15 cellular contexts compared by ENCODE assay signal in genomic region chr7:26843696-26844095, GRCh38.
DNase-seq lines count a peak whose midpoint lies in the region; ATAC-seq and FAIRE-seq lines count a peak whose summit lies in the region.
"Had no signal": no experiment of that assay in that cellular context is flagged by ENCODE, and none has a peak within 500 bp of the region (broad histone marks: within the 10 kb centered on the region; RNA-seq: fewer than 3 reads in every experiment).

No MANE protein-coding gene starts in this region.

- FAIRE-seq in TTC549 (lab: Jason Lieb, UNC) (peak; percentile 94), HTR-8/SVneo (lab: Jason Lieb, UNC) (no peak)

- peak; percentile 59 for DNase-seq in ELR (ENCODE audit: low read depth)
- peak; percentile 43 to 45 for DNase-seq in Kasumi-1 (lab: John Stamatoyannopoulos, UW)
- peak; percentile 22 for DNase-seq in iPS-NIHi11 (ENCODE audit: low spot score)
- no peak for DNase-seq in activated naive CD4-positive, alpha-beta T cell treated with anti-CD3 and anti-CD28 coated beads, Interleukin-2, amount 50 U/mL, for 16 hours
- DNase-seq in NCI-H345 treated with DMSO at 0.1 percent for 48 hours (lab: John Stamatoyannopoulos, UW; ENCODE audit: unreplicated experiment) = no peak
- DNase-seq in HTR-8/SVneo (ENCODE audit: insufficient read length, low spot score) = no peak
- DNase-seq: activated CD4-positive, alpha-beta memory T cell treated with anti-CD3 and anti-CD28 coated beads, Interleukin-2, amount 10 ng/mL, durations not matched to agents 7 days and 5 days; DMS153; effector memory CD4-positive, alpha-beta T cell; GOT3; NCI-H1105 treated with DMSO at 0.1 percent for 48 hours had no signal

- ATAC-seq in GM18520 (IDR thresholded peaks at IDR 0.05; ENCODE audit: unreplicated experiment) = no peak
- ATAC-seq: activated naive CD4-positive, alpha-beta T cell treated with anti-CD3 and anti-CD28 coated beads, Interleukin-2, amount 50 U/mL, for 72 hours; natural killer cell treated with Interleukin-12 subunit alpha and Interleukin-12 subunit beta and Interleukin-15 and Interleukin-18, amount 100 ng/mL, for 72 hours had no signal

Comparison
In these comparisons a context has a peak if more than half of its experiments do, and no peak if none do; other contexts are left out.
1. DNase-seq: peak in ELR (single experiment), Kasumi-1 (2 of 2) and iPS-NIHi11 (single experiment); none in activated naive CD4-positive, alpha-beta T cell treated with anti-CD3 and anti-CD28 coated beads, Interleukin-2, amount 50 U/mL, for 16 hours (single experiment), NCI-H345 treated with DMSO at 0.1 percent for 48 hours (single experiment) and HTR-8/SVneo (single experiment).